Comparison of ENCODE assay signal across 21 cellular contexts in genomic region chrX:11504234-11504633, GRCh38.
"Had no signal": no experiment of that assay in that cellular context is flagged by ENCODE, and none has a peak within 500 bp of the region (broad histone marks: within the 10 kb centered on the region; RNA-seq: fewer than 3 reads in every experiment).

No MANE protein-coding gene starts in this region.

- H3K9me3 ChIP-seq: gastrocnemius medialis, mucosa of descending colon, thyroid gland had no signal

- H3K4me3 Mint-ChIP-seq: activated CD4-positive, alpha-beta memory T cell treated with anti-CD3 and anti-CD28 coated beads, Interleukin-2, amount 10 ng/mL, durations not matched to agents 7 days and 5 days; activated CD8-positive, alpha-beta memory T cell treated with anti-CD3 and anti-CD28 coated beads, Interleukin-2, amount 10 ng/mL, durations not matched to agents 7 days and 5 days; activated naive CD8-positive, alpha-beta T cell; immature natural killer cell; naive B cell; neural crest cell had no signal

- H3K4me1 Mint-ChIP-seq: activated CD4-positive, alpha-beta memory T cell treated with anti-CD3 and anti-CD28 coated beads, Interleukin-2, amount 10 ng/mL, durations not matched to agents 7 days and 5 days; activated CD8-positive, alpha-beta memory T cell treated with anti-CD3 and anti-CD28 coated beads, Interleukin-2, amount 10 ng/mL, durations not matched to agents 7 days and 5 days; immature natural killer cell; naive B cell; neural crest cell had no signal

- ATAC-seq: activated CD8-positive, alpha-beta memory T cell treated with anti-CD3 and anti-CD28 coated beads, Interleukin-2, amount 10 ng/mL, durations not matched to agents 7 days and 5 days; gastrocnemius medialis; mucosa of descending colon had no signal

- H3K36me3 Mint-ChIP-seq: activated CD8-positive, alpha-beta memory T cell treated with anti-CD3 and anti-CD28 coated beads, Interleukin-2, amount 10 ng/mL, durations not matched to agents 7 days and 5 days; activated naive CD8-positive, alpha-beta T cell; immature natural killer cell; naive B cell had no signal

- H3K36me3 ChIP-seq: gastrocnemius medialis, thyroid gland had no signal

- DNase-seq: activated CD4-positive, alpha-beta memory T cell treated with anti-CD3 and anti-CD28 coated beads, Interleukin-2, amount 10 ng/mL, durations not matched to agents 7 days and 5 days; activated CD4-positive, alpha-beta T cell treated with anti-CD3 and anti-CD28 coated beads for 48 hours; activated CD4-positive, CD25-positive, alpha-beta regulatory T cell; activated CD8-positive, alpha-beta memory T cell treated with anti-CD3 and anti-CD28 coated beads, Interleukin-2, amount 10 ng/mL, durations not matched to agents 7 days and 5 days; amniotic stem cell; dorsolateral prefrontal cortex; gastrocnemius medialis; head of caudate nucleus; immature natural killer cell; mesenchymal stem cell; mucosa of descending colon; naive B cell; retina; stimulated activated CD4-positive, alpha-beta T cell treated with anti-CD3 and anti-CD28 coated beads, Interleukin-12 subunit alpha, Interleukin-12 subunit beta, amount 100 ng/mL, for 4 hours; stimulated activated CD4-positive, alpha-beta T cell treated with anti-CD3 and anti-CD28 coated beads, Interleukin-1b, Interleukin-23, amount 100 ng/mL, for 48 hours; stimulated activated CD8-positive, alpha-beta memory T cell treated with anti-CD3 and anti-CD28 coated beads, Interleukin-4, amount 100 ng/mL, for 48 hours; stimulated activated naive CD4-positive, alpha-beta T cell; T-helper 9 cell; thyroid gland had no signal

- H3K27me3 Mint-ChIP-seq: activated CD4-positive, alpha-beta memory T cell treated with anti-CD3 and anti-CD28 coated beads, Interleukin-2, amount 10 ng/mL, durations not matched to agents 7 days and 5 days; activated CD8-positive, alpha-beta memory T cell treated with anti-CD3 and anti-CD28 coated beads, Interleukin-2, amount 10 ng/mL, durations not matched to agents 7 days and 5 days had no signal

- H3K4me3 ChIP-seq: dorsolateral prefrontal cortex, gastrocnemius medialis, mucosa of descending colon, thyroid gland had no signal

- H3K27ac ChIP-seq: dorsolateral prefrontal cortex, gastrocnemius medialis, thyroid gland had no signal

- H3K27ac Mint-ChIP-seq: activated CD4-positive, alpha-beta memory T cell treated with anti-CD3 and anti-CD28 coated beads, Interleukin-2, amount 10 ng/mL, durations not matched to agents 7 days and 5 days; activated CD8-positive, alpha-beta memory T cell treated with anti-CD3 and anti-CD28 coated beads, Interleukin-2, amount 10 ng/mL, durations not matched to agents 7 days and 5 days; activated naive CD8-positive, alpha-beta T cell; immature natural killer cell; naive B cell had no signal

- H3K9me3 Mint-ChIP-seq: activated CD4-positive, alpha-beta memory T cell treated with anti-CD3 and anti-CD28 coated beads, Interleukin-2, amount 10 ng/mL, durations not matched to agents 7 days and 5 days had no signal

- H3K27me3 ChIP-seq: gastrocnemius medialis, thyroid gland had no signal

- H3K4me1 ChIP-seq: gastrocnemius medialis had no signal
